In genomic region chr3:143820466-143821221, GRCh38 we compare ENCODE assay signal across 28 cellular contexts. TPM values are rescaled to one million over a fixed set of nuclear protein-coding genes. Genes with fewer than 3 reads are reported as not detected.
DNase-seq lines count a peak whose midpoint lies in the region; ATAC-seq and TF ChIP-seq lines count a peak whose summit lies in the region.
"Had no signal": no experiment of that assay in that cellular context is flagged by ENCODE, and none has a peak within 500 bp of the region (broad histone marks: within the 10 kb centered on the region; RNA-seq: fewer than 3 reads in every experiment).

No MANE protein-coding gene starts in this region.

- no peaks in the 10 kb centered on the region for H3K79me2 ChIP-seq in mesendoderm (ENCODE audit: control insufficient read depth, insufficient read depth, low read length)

- H3K23ac ChIP-seq in mesendoderm (ENCODE audit: low read length): no peak overlapping the region

- no peak overlapping the region for H2BK5ac ChIP-seq in mesendoderm (ENCODE audit: low read length)

- H3K4ac ChIP-seq in mesendoderm (ENCODE audit: low read depth, low read length): no peak overlapping the region

- H3K56ac ChIP-seq in mesendoderm (ENCODE audit: low read length): no peak overlapping the region

- TF ChIP-seq POLR2A in ovary (IDR thresholded peaks at IDR 0.05): no peak

- peak overlapping the region; percentile 83 for H3K27ac Mint-ChIP-seq in dendritic cell treated with granulocyte-macrophage colony-stimulating factor and Interleukin-4, amounts not matched to agents 40 ng/mL and 50 ng/mL, for 4 days
- no peak overlapping the region for H3K27ac Mint-ChIP-seq in CD4-positive, alpha-beta T cell
- H3K27ac Mint-ChIP-seq: activated CD4-positive, alpha-beta T cell treated with anti-CD3 and anti-CD28 coated beads for 36 hours; activated T-cell treated with anti-CD3 and anti-CD28 coated beads, Interleukin-2, amount 50 U/mL, for 24 hours; HFFc6 had no signal

- no peaks in the 10 kb centered on the region for H3K9me3 Mint-ChIP-seq in dendritic cell treated with granulocyte-macrophage colony-stimulating factor and Interleukin-4, amounts not matched to agents 40 ng/mL and 50 ng/mL, for 4 days
- peaks cover 2% of the 10 kb centered on the region for H3K9me3 Mint-ChIP-seq in CD4-positive, alpha-beta T cell
- H3K9me3 Mint-ChIP-seq: activated T-cell treated with anti-CD3 and anti-CD28 coated beads, Interleukin-2, amount 50 U/mL, for 24 hours had no signal

- H3K79me1 ChIP-seq in mesendoderm (ENCODE audit: low read length): no peaks in the 10 kb centered on the region

- peaks cover 60% of the 10 kb centered on the region for H3K4me1 Mint-ChIP-seq in dendritic cell treated with granulocyte-macrophage colony-stimulating factor and Interleukin-4, amounts not matched to agents 40 ng/mL and 50 ng/mL, for 4 days (ENCODE audit: low read depth)
- peaks cover 37% of the 10 kb centered on the region for H3K4me1 Mint-ChIP-seq in CD4-positive, alpha-beta T cell (ENCODE audit: low read depth)

- no peak overlapping the region for H4K8ac ChIP-seq in mesendoderm (ENCODE audit: low read depth, low read length)

- peak; percentile 78 for DNase-seq in LHCN-M2 (ENCODE audit: low read depth)
- peak; percentile 35 for DNase-seq in mesendoderm
- DNase-seq in ovary: no peak
- DNase-seq in SHP77 treated with DMSO at 0.1 percent for 48 hours (lab: John Stamatoyannopoulos, UW): no peak
- DNase-seq in CD4-positive, alpha-beta T cell: no peak
- DNase-seq: activated CD4-positive, alpha-beta T cell treated with anti-CD3 and anti-CD28 coated beads for 36 hours; activated CD8-positive, alpha-beta memory T cell treated with anti-CD3 and anti-CD28 coated beads for 24 hours; activated naive CD4-positive, alpha-beta T cell; activated T-cell treated with anti-CD3 and anti-CD28 coated beads, Interleukin-2, amount 50 U/mL, for 24 hours; DMS53; foreskin keratinocyte; HFFc6; hippocampal formation; IMR-90; lower lobe of right lung; NCI-H1417; NCI-H2081 treated with DMSO at 0.1 percent for 48 hours; retina; stimulated activated CD4-positive, alpha-beta T cell treated with anti-CD3 and anti-CD28 coated beads, Interleukin-4, amount 100 ng/mL, for 24 hours; stimulated activated naive CD4-positive, alpha-beta T cell treated with Interleukin-2 at 50 U/mL for 16 hours; SW 1271 had no signal

- TF ChIP-seq EP300 in ovary (IDR thresholded peaks at IDR 0.05): no peak

- intact Hi-C loops in dendritic cell treated with granulocyte-macrophage colony-stimulating factor and Interleukin-4, amounts not matched to agents 40 ng/mL and 50 ng/mL, for 4 days (cut with micrococcal nuclease): no loop called here
- intact Hi-C loops in ovary (cut with DNase I): no loop called here
- intact Hi-C loops in CD4-positive, alpha-beta T cell (cut with DNase I, micrococcal nuclease): no loop called here

- H3K4me3 Mint-ChIP-seq in dendritic cell treated with granulocyte-macrophage colony-stimulating factor and Interleukin-4, amounts not matched to agents 40 ng/mL and 50 ng/mL, for 4 days: no peak overlapping the region
- H3K4me3 Mint-ChIP-seq in CD4-positive, alpha-beta T cell: no peak overlapping the region
- H3K4me3 Mint-ChIP-seq: activated CD4-positive, alpha-beta T cell treated with anti-CD3 and anti-CD28 coated beads for 36 hours; activated T-cell treated with anti-CD3 and anti-CD28 coated beads, Interleukin-2, amount 50 U/mL, for 24 hours; HFFc6 had no signal

- no peak overlapping the region for H2BK15ac ChIP-seq in mesendoderm (replicated peaks; ENCODE audit: low read depth)

- peaks cover 0 to 13% (median 0%) of the 10 kb centered on the region in 11 experiments; a peak in 2 of 22 replicates for H3K36me3 ChIP-seq in BLaER1 treated with 17β-estradiol and CSF1 and Interleukin-3, amounts not matched to agents 10 nM and 100 nM
- no peaks in the 10 kb centered on the region for H3K36me3 ChIP-seq in mesendoderm (ENCODE audit: control insufficient read depth, insufficient read depth, low read length)
- no peaks in the 10 kb centered on the region for H3K36me3 ChIP-seq in ovary
- H3K36me3 ChIP-seq: adrenal gland, lower lobe of right lung, thoracic aorta had no signal

- CTCF ChIA-PET in CD4-positive, alpha-beta T cell (lab: Charles Lee): no interaction called here

- no CpG with 5 or more reads among the region's 3 CpGs for WGBS in mesendoderm (ENCODE audit: extremely low coverage, insufficient coverage, low lambda C conversion rate)
- 83 to 97% (median 94%) methylated on average over 3 of the region's 3 CpGs for WGBS in ovary, 3 donors

- peaks cover 0 to 29% (median 14%) of the 10 kb centered on the region in 11 experiments; a peak in 16 of 22 replicates for H3K9me3 ChIP-seq in BLaER1 treated with 17β-estradiol and CSF1 and Interleukin-3, amounts not matched to agents 10 nM and 100 nM (replicated peaks in 1 of 11)
- no peaks in the 10 kb centered on the region for H3K9me3 ChIP-seq in ovary
- H3K9me3 ChIP-seq in CD4-positive, alpha-beta T cell (ENCODE audit: control insufficient read depth, low read length): no peaks in the 10 kb centered on the region
- H3K9me3 ChIP-seq: adrenal gland, lower lobe of right lung, thoracic aorta had no signal

- H3K36me3 Mint-ChIP-seq in dendritic cell treated with granulocyte-macrophage colony-stimulating factor and Interleukin-4, amounts not matched to agents 40 ng/mL and 50 ng/mL, for 4 days (ENCODE audit: low read depth): peaks cover 6% of the 10 kb centered on the region
- H3K36me3 Mint-ChIP-seq in CD4-positive, alpha-beta T cell (ENCODE audit: low read depth): peaks cover 6% of the 10 kb centered on the region

- H3K9ac ChIP-seq in BLaER1 treated with 17β-estradiol and CSF1 and Interleukin-3, amounts not matched to agents 10 nM and 100 nM: 0 out of 22 replicates have a peak overlapping the region, but pooled peaks of 2 of the 11 experiments have one; percentile 1 to 35
- H3K9ac ChIP-seq in mesendoderm (ENCODE audit: low read length): no peak overlapping the region

- no peaks in the 10 kb centered on the region for H3K27me3 ChIP-seq in BLaER1 treated with 17β-estradiol and CSF1 and Interleukin-3, amounts not matched to agents 10 nM and 100 nM
- no peaks in the 10 kb centered on the region for H3K27me3 ChIP-seq in mesendoderm (ENCODE audit: insufficient read depth, low read length, poor library complexity)
- no peaks in the 10 kb centered on the region for H3K27me3 ChIP-seq in ovary
- H3K27me3 ChIP-seq in CD4-positive, alpha-beta T cell (ENCODE audit: control insufficient read depth, insufficient read depth, low read length): no peaks in the 10 kb centered on the region
- H3K27me3 ChIP-seq: adrenal gland, dorsolateral prefrontal cortex, foreskin keratinocyte had no signal

- peaks cover 50 to 84% (median 55%) of the 10 kb centered on the region in 10 experiments for H3K4me1 ChIP-seq in BLaER1 treated with 17β-estradiol and CSF1 and Interleukin-3, amounts not matched to agents 10 nM and 100 nM
- H3K4me1 ChIP-seq in mesendoderm (ENCODE audit: control insufficient read depth, low read depth, low read length) (no peaks in the 10 kb centered on the region), ovary (ENCODE audit: insufficient read depth) (peaks cover 2% of the 10 kb centered on the region)
- H3K4me1 ChIP-seq: foreskin keratinocyte had no signal

- H3K18ac ChIP-seq in mesendoderm (ENCODE audit: low read length): no peak overlapping the region

- H3K27ac ChIP-seq in BLaER1 treated with 17β-estradiol and CSF1 and Interleukin-3, amounts not matched to agents 10 nM and 100 nM: peak overlapping the region in 4 of 11 experiments; percentile 36 to 67 (median 54); a peak in 6 of 22 replicates
- H3K27ac ChIP-seq in mesendoderm (ENCODE audit: low read depth, low read length) (no peak overlapping the region), ovary (no peak overlapping the region)
- no peak overlapping the region for H3K27ac ChIP-seq in CD4-positive, alpha-beta T cell (ENCODE audit: low read depth, low read length)
- H3K27ac ChIP-seq: adrenal gland, foreskin keratinocyte, HL-60, lower lobe of right lung, thoracic aorta had no signal

- POLR2A ChIA-PET in CD4-positive, alpha-beta T cell (lab: Charles Lee): no interaction called here

- no peaks in the 10 kb centered on the region for H3K27me3 Mint-ChIP-seq in dendritic cell treated with granulocyte-macrophage colony-stimulating factor and Interleukin-4, amounts not matched to agents 40 ng/mL and 50 ng/mL, for 4 days
- H3K27me3 Mint-ChIP-seq in CD4-positive, alpha-beta T cell: no peaks in the 10 kb centered on the region
- H3K27me3 Mint-ChIP-seq: activated CD4-positive, alpha-beta T cell treated with anti-CD3 and anti-CD28 coated beads for 36 hours; activated T-cell treated with anti-CD3 and anti-CD28 coated beads, Interleukin-2, amount 50 U/mL, for 24 hours had no signal

- H4K5ac ChIP-seq in mesendoderm (ENCODE audit: low read length): no peak overlapping the region

- ATAC-seq in HG03196 (IDR thresholded peaks at IDR 0.05; ENCODE audit: unreplicated experiment): no peak
- ATAC-seq in CD4-positive, alpha-beta T cell (ENCODE audit: poor library complexity): no peak
- ATAC-seq: activated CD4-positive, alpha-beta T cell treated with anti-CD3 and anti-CD28 coated beads for 36 hours; foreskin keratinocyte; lower lobe of right lung had no signal

- H2AK5ac ChIP-seq in mesendoderm (ENCODE audit: low read length): no peak overlapping the region

- H4K20me1 ChIP-seq in BLaER1 treated with 17β-estradiol and CSF1 and Interleukin-3, amounts not matched to agents 10 nM and 100 nM: no peaks in the 10 kb centered on the region

- H3K4me3 ChIP-seq in BLaER1 treated with 17β-estradiol and CSF1 and Interleukin-3, amounts not matched to agents 10 nM and 100 nM: peak overlapping the region in 1 of 10 experiments; percentile 32; a peak in 3 of 20 replicates
- H3K4me3 ChIP-seq in mesendoderm (ENCODE audit: low read length) (no peak overlapping the region), ovary (no peak overlapping the region)
- H3K4me3 ChIP-seq: adrenal gland, dorsolateral prefrontal cortex, lower lobe of right lung, thoracic aorta had no signal

- no peak for TF ChIP-seq CTCF in ovary (IDR thresholded peaks at IDR 0.05)
- no peak for TF ChIP-seq CTCF in CD4-positive, alpha-beta T cell (IDR thresholded peaks at IDR 0.05)

- peak overlapping the region; percentile 62 to 85 (median 70) for H3K4me2 ChIP-seq in BLaER1 treated with 17β-estradiol and CSF1 and Interleukin-3, amounts not matched to agents 10 nM and 100 nM
- H3K4me2 ChIP-seq in mesendoderm (ENCODE audit: low read length): no peak overlapping the region

- H2BK120ac ChIP-seq in mesendoderm (ENCODE audit: low read depth, low read length): no peak overlapping the region

RNA-seq across cellular contexts. Expression of gene SLC9A9, which starts 27.6 kb away (rescaled TPM):
- total RNA-seq in LHCN-M2 (2014; rRNA removed): 7.9 and 8.4 TPM in 2 replicates
- polyA plus RNA-seq in LHCN-M2 (2012): 3.6 TPM
- polyA plus RNA-seq in mesendoderm (2013, experiment 1 of 2): 4.2 TPM
- polyA plus RNA-seq in mesendoderm (2013, experiment 2 of 2): 3.7 TPM
- 10 to 100 TPM in 6 of 7 donors, 1 to 10 TPM in 1; 7.0 to 18.9 (median 13.5) TPM for total RNA-seq in ovary
- polyA plus RNA-seq in ovary: 10 to 100 TPM; 12.8 to 22.7 TPM
- total RNA-seq in CD4-positive, alpha-beta T cell: 10 to 100 TPM; 12.2 TPM

Comparison
In these comparisons a context has a peak if more than half of its experiments do, and no peak if none do; other contexts are left out.
1. DNase-seq: peak in LHCN-M2 (single experiment) and mesendoderm (single experiment); none in ovary (0 of 5), SHP77 treated with DMSO at 0.1 percent for 48 hours (single experiment) and CD4-positive, alpha-beta T cell (0 of 10).